ENCODE assay signal across 8 cellular contexts in the genomic region with DNA sequence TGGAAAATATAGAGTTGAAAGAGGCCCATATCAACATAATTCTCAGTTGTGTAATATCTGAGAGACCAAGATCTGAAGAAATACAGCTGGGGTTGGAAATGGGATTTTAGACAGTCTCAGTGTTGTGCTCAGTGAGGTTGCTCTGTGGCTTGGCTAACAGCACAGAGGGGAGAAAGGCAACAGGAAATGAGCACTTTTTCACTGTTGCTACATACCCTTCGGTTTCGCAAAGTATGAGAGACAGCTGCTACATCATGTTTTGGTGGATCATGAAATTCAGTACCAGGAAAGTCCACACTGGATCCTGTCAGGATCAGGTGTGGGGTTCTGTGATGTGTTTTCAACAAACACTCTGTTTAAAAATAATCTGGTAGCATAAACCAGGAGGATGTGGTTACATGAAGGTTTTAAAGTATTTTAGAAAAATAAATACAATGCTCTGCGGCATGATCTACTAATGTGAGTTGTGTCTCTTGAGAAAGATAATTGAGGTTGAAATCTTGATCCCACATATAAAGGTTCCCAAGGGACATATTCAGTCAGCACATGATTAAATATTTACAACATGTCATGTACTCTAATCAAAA. TPM values are rescaled to one million over a fixed set of nuclear protein-coding genes. Genes with fewer than 3 reads are reported as not detected.
DNase-seq lines count a peak whose midpoint lies in the region; ATAC-seq and TF ChIP-seq lines count a peak whose summit lies in the region.

No MANE protein-coding gene starts in this region.

- H3K79me2 ChIP-seq in OCI-LY3 (ENCODE audit: low read length): no peaks in the 10 kb centered on the region

- peak; percentile 88 to 95 for ATAC-seq in activated T-cell treated with anti-CD3 and anti-CD28 coated beads, Interleukin-2, amount 50 U/mL, for 4 hours
- ATAC-seq in HG02884 (IDR thresholded peaks at IDR 0.05; ENCODE audit: unreplicated experiment) (peak; percentile 79), right cardiac atrium (peak; percentile 94 to 95)

- H3K27me3 ChIP-seq in OCI-LY3 (ENCODE audit: low read depth, low read length) (no peaks in the 10 kb centered on the region), right cardiac atrium (ENCODE audit: control insufficient read depth, insufficient read depth) (no peaks in the 10 kb centered on the region), WERI-Rb-1 (ENCODE audit: insufficient read depth, low read depth, severe bottlenecking) (peaks cover under 1% of the 10 kb centered on the region)

- TF ChIP-seq CTCF in OCI-LY3 (IDR thresholded peaks at IDR 0.05; ENCODE audit: low read depth, low read length) (no peak), WERI-Rb-1 (IDR thresholded peaks at IDR 0.05; ENCODE audit: low read depth, low read length) (no peak)

- H3K9me3 Mint-ChIP-seq in activated T-cell treated with anti-CD3 and anti-CD28 coated beads, Interleukin-2, amount 50 U/mL, for 4 hours: no peaks in the 10 kb centered on the region

- peaks cover 13% of the 10 kb centered on the region for H3K27me3 Mint-ChIP-seq in activated T-cell treated with anti-CD3 and anti-CD28 coated beads, Interleukin-2, amount 50 U/mL, for 4 hours (ENCODE audit: low read depth)

- no peaks in the 10 kb centered on the region for H4K20me1 ChIP-seq in OCI-LY3 (ENCODE audit: insufficient read depth, low read length)

- intact Hi-C loops in right cardiac atrium (cut with DNase I): loop anchor here in 1 of 4 donors (10.0 kb wide), 1 partner anchor 334 kb away; no protein-coding TSS in a partner anchor

- H3K27ac ChIP-seq in OCI-LY3 (ENCODE audit: low read length): no peak overlapping the region
- H3K27ac ChIP-seq in right cardiac atrium (ENCODE audit: low read length): peak overlapping the region; percentile 31
- no peak overlapping the region for H3K27ac ChIP-seq in WERI-Rb-1

- 0 out of 2 replicates have a peak overlapping the region, but pooled peaks have one; percentile 21 for H2AFZ ChIP-seq in OCI-LY3 (ENCODE audit: low read depth, low read length)

- H3K36me3 Mint-ChIP-seq in activated T-cell treated with anti-CD3 and anti-CD28 coated beads, Interleukin-2, amount 50 U/mL, for 4 hours (ENCODE audit: insufficient read depth): no peaks in the 10 kb centered on the region

- H3K9ac ChIP-seq in OCI-LY3 (ENCODE audit: low read length): no peak overlapping the region

- peak overlapping the region; percentile 24 for H3K4me2 ChIP-seq in OCI-LY3 (ENCODE audit: low read length)

- H3K4me3 Mint-ChIP-seq in activated T-cell treated with anti-CD3 and anti-CD28 coated beads, Interleukin-2, amount 50 U/mL, for 4 hours: peak overlapping the region; percentile 6

- no peak for DNase-seq in activated T-cell treated with anti-CD3 and anti-CD28 coated beads, Interleukin-2, amount 50 U/mL, for 4 hours
- DNase-seq in activated T-cell treated with anti-CD3 and anti-CD28 coated beads, Interleukin-2, amount 50 U/mL, for 1 hour: no peak
- peak in 2 of 3 donors; percentile 52 to 54 for DNase-seq in right cardiac atrium
- DNase-seq in WERI-Rb-1: no peak
- DNase-seq in effector CD8-positive, alpha-beta T cell (lab: John Stamatoyannopoulos, UW): no peak
- no peak for DNase-seq in hypothalamus (lab: John Stamatoyannopoulos, UW)

- no peak overlapping the region for H3K4me3 ChIP-seq in OCI-LY3 (ENCODE audit: low read length)
- no peak overlapping the region for H3K4me3 ChIP-seq in right cardiac atrium (ENCODE audit: low read length)
- no peak overlapping the region for H3K4me3 ChIP-seq in WERI-Rb-1 (ENCODE audit: low read depth, low read length)

- 54% methylated on average over 3 of the region's 3 CpGs for whole genome bisulfite sequencing in right cardiac atrium

- H3K9me3 ChIP-seq in OCI-LY3 (ENCODE audit: insufficient read depth, low read length): no peaks in the 10 kb centered on the region
- H3K9me3 ChIP-seq in right cardiac atrium (ENCODE audit: control insufficient read depth, low read length): no peaks in the 10 kb centered on the region
- no peaks in the 10 kb centered on the region for H3K9me3 ChIP-seq in WERI-Rb-1 (ENCODE audit: severe bottlenecking)

- no peaks in the 10 kb centered on the region for H3K36me3 ChIP-seq in OCI-LY3 (replicated peaks; ENCODE audit: low read depth, low read length)
- H3K36me3 ChIP-seq in WERI-Rb-1: no peaks in the 10 kb centered on the region

- H3K4me1 ChIP-seq in OCI-LY3 (ENCODE audit: low read length) (peaks cover 23% of the 10 kb centered on the region), right cardiac atrium (ENCODE audit: control insufficient read depth, insufficient read depth, low read length) (no peaks in the 10 kb centered on the region)

- peaks cover 26% of the 10 kb centered on the region for H3K4me1 Mint-ChIP-seq in activated T-cell treated with anti-CD3 and anti-CD28 coated beads, Interleukin-2, amount 50 U/mL, for 4 hours (ENCODE audit: low read depth)

RNA-seq across cellular contexts. Expression of a gene that starts 6.9 kb away (rescaled TPM):
- total RNA-seq in activated T-cell treated with anti-CD3 and anti-CD28 coated beads, Interleukin-2, amount 50 U/mL, for 4 hours: not detected
- under 1 TPM; 0.11 to 0.26 (median 0.13) TPM for total RNA-seq in right cardiac atrium
- polyA plus RNA-seq in right cardiac atrium: 0.38 TPM

Comparison
In these comparisons a context has a peak if more than half of its experiments do, and no peak if none do; other contexts are left out.
1. DNase-seq: peak in right cardiac atrium (2 of 3); none in activated T-cell treated with anti-CD3 and anti-CD28 coated beads, Interleukin-2, amount 50 U/mL, for 4 hours (single experiment), activated T-cell treated with anti-CD3 and anti-CD28 coated beads, Interleukin-2, amount 50 U/mL, for 1 hour (single experiment), WERI-Rb-1 (single experiment), effector CD8-positive, alpha-beta T cell (single experiment) and hypothalamus (0 of 51).
2. Peak in every context shown above with its lines, with median percentiles within 50 percentile points of each other: ATAC-seq.